ENCODE assay signal across 16 cellular contexts in genomic region chr1:63063367-63063766, GRCh38.
DNase-seq lines count a peak whose midpoint lies in the region; ATAC-seq and TF ChIP-seq lines count a peak whose summit lies in the region.
"Had no signal": no experiment of that assay in that cellular context is flagged by ENCODE, and none has a peak within 500 bp of the region (broad histone marks: within the 10 kb centered on the region; RNA-seq: fewer than 3 reads in every experiment).

No MANE protein-coding gene starts in this region.

- 50% methylated on average over 3 of the region's 3 CpGs for WGBS in SK-N-SH (ENCODE audit: low lambda C conversion rate)

- no peaks in the 10 kb centered on the region for H3K79me2 ChIP-seq in SK-N-SH (ENCODE audit: insufficient read depth)
- no peaks in the 10 kb centered on the region for H3K79me2 ChIP-seq in HCT116 (ENCODE audit: insufficient read depth, low read length)

- peak; percentile 20; the same call in 1 of the 2 replicates for TF ChIP-seq CTCF in SK-N-SH (IDR thresholded peaks at IDR 0.05)
- peak; percentile 9 to 46 (median 33); a peak in 4 of 6 replicates for TF ChIP-seq CTCF in HCT116 (IDR thresholded peaks at IDR 0.05 in 2 of 3, conservative IDR thresholded peaks at IDR 0.05 in 1 of 3; ENCODE audit: borderline replicate concordance in 1 of 3, insufficient read depth in 1 of 3, low read depth in 2 of 3, low read length in 2 of 3)
- TF ChIP-seq CTCF in WERI-Rb-1 (IDR thresholded peaks at IDR 0.05; ENCODE audit: low read depth, low read length) = peak; percentile 59; the same call in 1 of the 2 replicates

- no peaks in the 10 kb centered on the region for H3K4me1 ChIP-seq in SK-N-SH (ENCODE audit: control insufficient read depth in 1 of 2, insufficient read depth in 2 of 2, low read depth in 1 of 2, low read length in 1 of 2)
- no peaks in the 10 kb centered on the region for H3K4me1 ChIP-seq in HCT116 (ENCODE audit: control insufficient read depth in 1 of 2, insufficient read depth in 2 of 2, low read length in 2 of 2)

- RAD21 ChIA-PET in HCT116 (lab: Charles Lee; ENCODE audit: low non-redundant PET in 1 of 2, low total read pairs in 2 of 2, uncharacterized antibody in 2 of 2, unreplicated experiment in 2 of 2) = no interaction called here

- no peaks in the 10 kb centered on the region for H3K27me3 ChIP-seq in SK-N-SH (ENCODE audit: insufficient read depth)
- H3K27me3 ChIP-seq in HCT116 (ENCODE audit: insufficient read depth, low read length) = no peaks in the 10 kb centered on the region
- no peaks in the 10 kb centered on the region for H3K27me3 ChIP-seq in WERI-Rb-1 (ENCODE audit: insufficient read depth, low read depth, severe bottlenecking)

- no peak overlapping the region for H3K4me2 ChIP-seq in SK-N-SH
- H3K4me2 ChIP-seq in HCT116 (ENCODE audit: low read length) = no peak overlapping the region

- no peaks in the 10 kb centered on the region for H3K9me3 ChIP-seq in SK-N-SH
- H3K9me3 ChIP-seq in HCT116 (ENCODE audit: control insufficient read depth in 1 of 2, insufficient read depth in 1 of 2, low read depth in 1 of 2, low read length in 2 of 2) = no peaks in the 10 kb centered on the region
- no peaks in the 10 kb centered on the region for H3K9me3 ChIP-seq in WERI-Rb-1 (ENCODE audit: severe bottlenecking)

- DNase-seq in SK-N-SH = no peak
- no peak for DNase-seq in HCT116 (ENCODE audit: low read depth, low spot score)
- DNase-seq in WERI-Rb-1 = peak; percentile 45
- DNase-seq in iPS-NIHi7 (ENCODE audit: extremely low spot score) = peak; percentile 64
- no peak for DNase-seq in naive thymus-derived CD8-positive, alpha-beta T cell
- DNase-seq: ACHN; activated CD4-positive, alpha-beta T cell treated with anti-CD3 and anti-CD28 coated beads, Interleukin-2, amount 10 ng/mL, durations not matched to agents 24 days and 14 days; activated T-cell treated with anti-CD3 and anti-CD28 coated beads, Interleukin-2, amount 50 U/mL, for 72 hours; CD4-positive, alpha-beta T cell; nephron progenitor cell; SHP77; stimulated activated CD4-positive, alpha-beta T cell treated with anti-CD3 and anti-CD28 coated beads, Interleukin-15, amount 100 ng/mL, for 24 hours; stimulated activated naive CD8-positive, alpha-beta T cell treated with anti-CD3 and anti-CD28 coated beads, Interleukin-15, amount 100 ng/mL, for 72 hours had no signal

- POLR2A ChIA-PET in SK-N-SH (lab: Yijun Ruan, JAX) (no interaction called here), HCT116 (lab: Charles Lee) (no interaction called here)
- POLR2A ChIA-PET in naive thymus-derived CD8-positive, alpha-beta T cell (lab: Charles Lee) = no interaction called here

- H3K27ac ChIP-seq in SK-N-SH (ENCODE audit: low read depth in 2 of 2, low read length in 1 of 2) = no peak overlapping the region
- H3K27ac ChIP-seq in HCT116 (ENCODE audit: low read depth, low read length) = no peak overlapping the region
- H3K27ac ChIP-seq in WERI-Rb-1 = no peak overlapping the region

- no peak for TF ChIP-seq POLR2A in HCT116 (IDR thresholded peaks at IDR 0.05; ENCODE audit: borderline replicate concordance, extremely low read depth, insufficient read depth, insufficient read length)

- H3K4me3 ChIP-seq in SK-N-SH (ENCODE audit: low read depth in 2 of 2, low read length in 1 of 2) (no peak overlapping the region), HCT116 (replicated peaks in 1 of 2; ENCODE audit: low read depth in 1 of 2, low read length in 2 of 2) (no peak overlapping the region), WERI-Rb-1 (ENCODE audit: low read depth, low read length) (no peak overlapping the region)

- H3K9me2 ChIP-seq in SK-N-SH = no peaks in the 10 kb centered on the region
- no peaks in the 10 kb centered on the region for H3K9me2 ChIP-seq in HCT116 (ENCODE audit: insufficient read depth)

- ATAC-seq in SK-N-SH treated with all-trans-retinoic acid at 6 μM for 48 hours (no peak), HCT116 (peak; percentile 69), esophagus mucosa (no peak), GM19023 (IDR thresholded peaks at IDR 0.05; ENCODE audit: unreplicated experiment) (no peak)
- no peak for ATAC-seq in naive thymus-derived CD8-positive, alpha-beta T cell
- ATAC-seq: activated T-cell treated with anti-CD3 and anti-CD28 coated beads, Interleukin-2, amount 50 U/mL, for 72 hours; stimulated activated naive CD8-positive, alpha-beta T cell treated with anti-CD3 and anti-CD28 coated beads, Interleukin-15, amount 100 ng/mL, for 72 hours had no signal

- H4K20me1 ChIP-seq in SK-N-SH (ENCODE audit: insufficient read depth) (no peaks in the 10 kb centered on the region), HCT116 (ENCODE audit: insufficient read depth) (no peaks in the 10 kb centered on the region)

- no peak for TF ChIP-seq EP300 in SK-N-SH (IDR thresholded peaks at IDR 0.05; ENCODE audit: borderline replicate concordance in 1 of 2, low read depth in 1 of 2, low read length in 1 of 2)

- TF ChIP-seq RAD21 in SK-N-SH (IDR thresholded peaks at IDR 0.05; ENCODE audit: low read length) = no peak
- peak; percentile 47 for TF ChIP-seq RAD21 in HCT116 (IDR thresholded peaks at IDR 0.05; ENCODE audit: low read depth)

- CTCF ChIA-PET in SK-N-SH (lab: Yijun Ruan, JAX) = interaction anchor here (0.7 kb wide), 1 partner anchor 58 kb away, joined by 3 read pairs; no protein-coding TSS in a partner anchor
- CTCF ChIA-PET in HCT116 (lab: Charles Lee) = no interaction called here

- no peaks in the 10 kb centered on the region for H3K36me3 Mint-ChIP-seq in naive thymus-derived CD8-positive, alpha-beta T cell

- BruUV-seq in HCT116 (replicated peaks; lab: Mats Ljungman, UMichigan) = no TSS peak

- H3K9ac ChIP-seq in SK-N-SH (no peak overlapping the region), HCT116 (ENCODE audit: low read length) (no peak overlapping the region)

- H3K36me3 ChIP-seq in SK-N-SH (replicated peaks in 1 of 2; ENCODE audit: control insufficient read depth in 1 of 2, insufficient read depth in 2 of 2, low read length in 1 of 2) (no peaks in the 10 kb centered on the region), HCT116 (ENCODE audit: control insufficient read depth in 1 of 2, insufficient read depth in 2 of 2, low read length in 2 of 2) (no peaks in the 10 kb centered on the region), WERI-Rb-1 (no peaks in the 10 kb centered on the region)

- H3K4me3 Mint-ChIP-seq in naive thymus-derived CD8-positive, alpha-beta T cell = no peak overlapping the region
- H3K4me3 Mint-ChIP-seq: activated CD4-positive, alpha-beta T cell treated with anti-CD3 and anti-CD28 coated beads, Interleukin-2, amount 10 ng/mL, durations not matched to agents 24 days and 14 days; activated T-cell treated with anti-CD3 and anti-CD28 coated beads, Interleukin-2, amount 50 U/mL, for 72 hours; CD4-positive, alpha-beta T cell; nephron progenitor cell; stimulated activated naive CD8-positive, alpha-beta T cell treated with anti-CD3 and anti-CD28 coated beads, Interleukin-15, amount 100 ng/mL, for 72 hours had no signal

- no peaks in the 10 kb centered on the region for H3K4me1 Mint-ChIP-seq in naive thymus-derived CD8-positive, alpha-beta T cell
- H3K4me1 Mint-ChIP-seq: activated CD4-positive, alpha-beta T cell treated with anti-CD3 and anti-CD28 coated beads, Interleukin-2, amount 10 ng/mL, durations not matched to agents 24 days and 14 days; nephron progenitor cell; stimulated activated naive CD8-positive, alpha-beta T cell treated with anti-CD3 and anti-CD28 coated beads, Interleukin-15, amount 100 ng/mL, for 72 hours had no signal

- no peak overlapping the region for H3K27ac Mint-ChIP-seq in naive thymus-derived CD8-positive, alpha-beta T cell
- H3K27ac Mint-ChIP-seq: activated CD4-positive, alpha-beta T cell treated with anti-CD3 and anti-CD28 coated beads, Interleukin-2, amount 10 ng/mL, durations not matched to agents 24 days and 14 days; activated T-cell treated with anti-CD3 and anti-CD28 coated beads, Interleukin-2, amount 50 U/mL, for 72 hours; CD4-positive, alpha-beta T cell; nephron progenitor cell; stimulated activated naive CD8-positive, alpha-beta T cell treated with anti-CD3 and anti-CD28 coated beads, Interleukin-15, amount 100 ng/mL, for 72 hours had no signal

- no peak overlapping the region for H2AFZ ChIP-seq in SK-N-SH (ENCODE audit: low read depth)
- H2AFZ ChIP-seq in HCT116 (ENCODE audit: low read depth, low read length, poor library complexity, severe bottlenecking) = no peak overlapping the region

- intact Hi-C loops in HCT116 (cut with micrococcal nuclease) = no loop called here

- no peaks in the 10 kb centered on the region for H3F3A ChIP-seq in SK-N-SH (replicated peaks; ENCODE audit: insufficient read depth)

- H3K27me3 Mint-ChIP-seq in naive thymus-derived CD8-positive, alpha-beta T cell = peaks cover 0 to 10% (median 3%) of the 10 kb centered on the region in 5 donors
- H3K27me3 Mint-ChIP-seq: activated CD4-positive, alpha-beta T cell treated with anti-CD3 and anti-CD28 coated beads, Interleukin-2, amount 10 ng/mL, durations not matched to agents 24 days and 14 days; stimulated activated naive CD8-positive, alpha-beta T cell treated with anti-CD3 and anti-CD28 coated beads, Interleukin-15, amount 100 ng/mL, for 72 hours had no signal

- no peaks in the 10 kb centered on the region for H3K9me3 Mint-ChIP-seq in naive thymus-derived CD8-positive, alpha-beta T cell
- H3K9me3 Mint-ChIP-seq: activated CD4-positive, alpha-beta T cell treated with anti-CD3 and anti-CD28 coated beads, Interleukin-2, amount 10 ng/mL, durations not matched to agents 24 days and 14 days; CD4-positive, alpha-beta T cell; nephron progenitor cell; stimulated activated naive CD8-positive, alpha-beta T cell treated with anti-CD3 and anti-CD28 coated beads, Interleukin-15, amount 100 ng/mL, for 72 hours had no signal

TF ChIP-seq in SK-N-SH, 30 proteins besides CTCF, POLR2A, EP300 and RAD21 (continues in another document):
- TF ChIP-seq POLR2AphosphoS5 (IDR thresholded peaks at IDR 0.05; ENCODE audit: low read depth, low read length) (no peak), MEF2A (IDR thresholded peaks at IDR 0.05; ENCODE audit: borderline replicate concordance, low read depth) (no peak)

TF ChIP-seq in SK-N-SH treated with all-trans-retinoic acid at 6 μM for 48 hours, 23 proteins besides CTCF, POLR2A, EP300 and RAD21:
- TF ChIP-seq BACH2 (CRISPR knock-in tag; IDR thresholded peaks at IDR 0.05; ENCODE audit: borderline replicate concordance) = no peak
- TF ChIP-seq ZC3H10 (CRISPR knock-in tag; IDR thresholded peaks at IDR 0.05) = no peak
TF ChIP-seq in SK-N-SH treated with all-trans-retinoic acid at 6 μM for 48 hours: peak in this region for 0.

TF ChIP-seq in HCT116, 20 proteins besides CTCF, POLR2A, EP300 and RAD21 (continues in another document):
- TF ChIP-seq CEBPB (IDR thresholded peaks at IDR 0.05; ENCODE audit: low read depth) = no peak

Comparison
In these comparisons a context has a peak if more than half of its experiments do, and no peak if none do; other contexts are left out.
1. DNase-seq: peak in WERI-Rb-1 (single experiment) and iPS-NIHi7 (single experiment); none in SK-N-SH (single experiment), HCT116 (single experiment) and naive thymus-derived CD8-positive, alpha-beta T cell (0 of 10).
2. Peak in every context shown above with its lines, with median percentiles within 50 percentile points of each other: CTCF ChIP-seq.